In the genomic region with DNA sequence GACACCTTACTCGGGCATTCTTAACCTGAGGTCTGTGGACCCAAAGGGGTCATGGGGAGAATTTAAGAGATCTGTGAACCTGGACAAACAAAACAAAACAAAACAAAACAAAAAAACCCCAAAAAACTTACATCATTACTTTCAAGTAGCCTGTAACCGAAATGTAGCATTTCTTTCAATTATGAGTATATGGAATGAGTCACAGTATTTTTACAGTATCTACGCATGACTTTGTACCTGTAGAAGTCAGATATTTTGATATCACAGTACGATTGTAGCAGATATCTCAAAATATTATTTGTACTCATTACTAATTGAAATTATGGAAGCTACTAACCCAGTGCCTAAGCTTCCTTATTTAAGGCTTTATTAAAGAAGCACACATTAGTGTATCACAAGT, we compare ENCODE assay signal across 18 cellular contexts.
"Had no signal": no experiment of that assay in that cellular context is flagged by ENCODE, and none has a peak within 500 bp of the region (broad histone marks: within the 10 kb centered on the region; RNA-seq: fewer than 3 reads in every experiment).

No MANE protein-coding gene starts in this region.

- ATAC-seq: gastrocnemius medialis; left ventricle myocardium superior; lower lobe of right lung; naive thymus-derived CD8-positive, alpha-beta T cell; pancreas; right lobe of liver had no signal

- H3K27me3 Mint-ChIP-seq: naive thymus-derived CD8-positive, alpha-beta T cell; progenitor cell of endocrine pancreas had no signal

- DNase-seq: dorsolateral prefrontal cortex; effector CD4-positive, alpha-beta T cell; gastrocnemius medialis; head of caudate nucleus; left ventricle myocardium superior; lower lobe of right lung; naive thymus-derived CD8-positive, alpha-beta T cell; pancreas; right lobe of liver; small intestine; stimulated activated CD4-positive, alpha-beta T cell treated with anti-CD3 and anti-CD28 coated beads, Interleukin-15, amount 100 ng/mL, for 24 hours; stimulated activated CD4-positive, alpha-beta T cell treated with anti-CD3 and anti-CD28 coated beads, Interleukin-2, amount 100 ng/mL, for 48 hours; stimulated activated naive CD4-positive, alpha-beta T cell treated with Interleukin-2 at 50 U/mL for 16 hours; stomach; thyroid gland; trophoblast cell had no signal

- H3K4me3 Mint-ChIP-seq: neural crest cell had no signal

- H3K27ac Mint-ChIP-seq: progenitor cell of endocrine pancreas had no signal

- H3K4me1 Mint-ChIP-seq: neural crest cell had no signal

- H3K9me3 Mint-ChIP-seq: neural crest cell had no signal
